ENCODE assay signal across 14 cellular contexts in the genomic region with DNA sequence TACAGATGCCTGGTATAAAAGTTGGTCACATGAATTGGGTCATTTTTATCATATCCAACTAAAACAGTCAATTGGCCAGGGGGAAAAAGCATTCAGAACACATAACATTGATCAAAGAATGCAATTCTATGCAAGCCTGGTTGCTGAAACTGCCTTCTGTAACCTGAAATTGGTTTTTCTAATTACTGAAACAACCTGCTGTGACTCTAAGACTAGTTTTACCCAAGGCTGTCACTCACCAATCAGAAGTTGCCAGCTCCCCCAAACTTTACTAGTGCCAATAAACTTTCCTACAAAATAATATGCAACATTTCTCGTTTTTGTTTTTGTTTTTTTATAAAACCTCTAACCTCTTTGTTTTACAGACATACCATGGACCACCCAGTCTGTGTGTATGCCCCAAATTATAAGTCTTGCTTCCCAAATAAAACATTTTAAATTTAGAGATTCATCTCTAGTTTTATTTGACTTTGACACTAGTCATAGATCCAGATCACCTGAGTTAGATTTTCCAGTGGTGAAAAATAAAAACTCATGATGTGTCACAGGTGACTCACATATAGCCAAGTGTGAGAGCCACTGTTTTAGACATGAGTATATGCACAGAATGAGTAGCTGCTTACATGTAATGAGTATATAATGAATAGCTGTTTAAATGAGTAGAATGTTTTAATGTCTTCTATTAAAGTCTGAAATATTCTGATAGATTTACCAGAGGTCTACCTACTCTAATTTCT.
DNase-seq lines count a peak whose midpoint lies in the region; ATAC-seq and TF ChIP-seq lines count a peak whose summit lies in the region.
"Had no signal": no experiment of that assay in that cellular context is flagged by ENCODE, and none has a peak within 500 bp of the region (broad histone marks: within the 10 kb centered on the region; RNA-seq: fewer than 3 reads in every experiment).

No MANE protein-coding gene starts in this region.

- DNase-seq in Caki2 (ENCODE audit: low read depth) = peak; percentile 36
- DNase-seq in HFF-Myc (ENCODE audit: extremely low read depth, low read depth) = peak; percentile 14
- no peak for DNase-seq in activated naive CD8-positive, alpha-beta T cell treated with anti-CD3 and anti-CD28 coated beads for 36 hours
- DNase-seq in iris pigment epithelial cell (ENCODE audit: low read depth) = peak; percentile 61
- no peak for DNase-seq in colonic mucosa
- no peak for DNase-seq in NCI-H524 (lab: John Stamatoyannopoulos, UW)
- DNase-seq: activated CD4-positive, alpha-beta T cell treated with anti-CD3 and anti-CD28 coated beads for 1 hour; DMS79 treated with DMSO at 0.1 percent for 48 hours; endodermal cell; midbrain; NCI-H1436; NCI-H69; posterior cingulate gyrus had no signal

- TF ChIP-seq CTCF in HFF-Myc (IDR thresholded peaks at IDR 0.05; ENCODE audit: low read depth, low read length, missing control alignments) (no peak), colonic mucosa (IDR thresholded peaks at IDR 0.05) (no peak)

- no peaks in the 10 kb centered on the region for H3K36me3 ChIP-seq in colonic mucosa

- no peaks in the 10 kb centered on the region for H3K27me3 ChIP-seq in colonic mucosa

- H3K9ac ChIP-seq in colonic mucosa (ENCODE audit: low read depth in 2 of 2, low read length in 2 of 2) = no peak overlapping the region

- no peaks in the 10 kb centered on the region for H3K27me3 Mint-ChIP-seq in activated naive CD8-positive, alpha-beta T cell treated with anti-CD3 and anti-CD28 coated beads for 36 hours

- intact Hi-C loops in colonic mucosa (cut with DNase I) = no loop called here

- in situ Hi-C loops in Caki2 (cut with HindIII; ENCODE audit: low pct_unique_long_range_greater_than_20kb, low sequenced_read_pairs) = no loop called here

- no peaks in the 10 kb centered on the region for H3K9me3 ChIP-seq in colonic mucosa

- H3K4me1 ChIP-seq in colonic mucosa = no peaks in the 10 kb centered on the region

- H3K27ac ChIP-seq in colonic mucosa = no peak overlapping the region

- peaks cover 29% of the 10 kb centered on the region for H3K9me3 Mint-ChIP-seq in activated naive CD8-positive, alpha-beta T cell treated with anti-CD3 and anti-CD28 coated beads for 36 hours
- H3K9me3 Mint-ChIP-seq: endodermal cell had no signal

- H3K4me3 ChIP-seq in HFF-Myc (replicated peaks; ENCODE audit: low read depth, low read length) (no peak overlapping the region), colonic mucosa (no peak overlapping the region)

- peaks cover 8% of the 10 kb centered on the region for H3K36me3 Mint-ChIP-seq in activated naive CD8-positive, alpha-beta T cell treated with anti-CD3 and anti-CD28 coated beads for 36 hours

- peaks cover 11% of the 10 kb centered on the region for H3K4me1 Mint-ChIP-seq in activated naive CD8-positive, alpha-beta T cell treated with anti-CD3 and anti-CD28 coated beads for 36 hours
- H3K4me1 Mint-ChIP-seq: endodermal cell had no signal

- H3K4me3 Mint-ChIP-seq in activated naive CD8-positive, alpha-beta T cell treated with anti-CD3 and anti-CD28 coated beads for 36 hours = no peak overlapping the region
- H3K4me3 Mint-ChIP-seq: endodermal cell had no signal

- no peak for ATAC-seq in GM21447 (IDR thresholded peaks at IDR 0.05; ENCODE audit: unreplicated experiment)

- H3K27ac Mint-ChIP-seq in activated naive CD8-positive, alpha-beta T cell treated with anti-CD3 and anti-CD28 coated beads for 36 hours = peak overlapping the region; percentile 88
- H3K27ac Mint-ChIP-seq: endodermal cell had no signal

Comparison
In these comparisons a context has a peak if more than half of its experiments do, and no peak if none do; other contexts are left out.
1. DNase-seq: peak in Caki2 (single experiment), HFF-Myc (single experiment) and iris pigment epithelial cell (single experiment); none in activated naive CD8-positive, alpha-beta T cell treated with anti-CD3 and anti-CD28 coated beads for 36 hours (single experiment), colonic mucosa (single experiment) and NCI-H524 (0 of 2).